In the genomic region with DNA sequence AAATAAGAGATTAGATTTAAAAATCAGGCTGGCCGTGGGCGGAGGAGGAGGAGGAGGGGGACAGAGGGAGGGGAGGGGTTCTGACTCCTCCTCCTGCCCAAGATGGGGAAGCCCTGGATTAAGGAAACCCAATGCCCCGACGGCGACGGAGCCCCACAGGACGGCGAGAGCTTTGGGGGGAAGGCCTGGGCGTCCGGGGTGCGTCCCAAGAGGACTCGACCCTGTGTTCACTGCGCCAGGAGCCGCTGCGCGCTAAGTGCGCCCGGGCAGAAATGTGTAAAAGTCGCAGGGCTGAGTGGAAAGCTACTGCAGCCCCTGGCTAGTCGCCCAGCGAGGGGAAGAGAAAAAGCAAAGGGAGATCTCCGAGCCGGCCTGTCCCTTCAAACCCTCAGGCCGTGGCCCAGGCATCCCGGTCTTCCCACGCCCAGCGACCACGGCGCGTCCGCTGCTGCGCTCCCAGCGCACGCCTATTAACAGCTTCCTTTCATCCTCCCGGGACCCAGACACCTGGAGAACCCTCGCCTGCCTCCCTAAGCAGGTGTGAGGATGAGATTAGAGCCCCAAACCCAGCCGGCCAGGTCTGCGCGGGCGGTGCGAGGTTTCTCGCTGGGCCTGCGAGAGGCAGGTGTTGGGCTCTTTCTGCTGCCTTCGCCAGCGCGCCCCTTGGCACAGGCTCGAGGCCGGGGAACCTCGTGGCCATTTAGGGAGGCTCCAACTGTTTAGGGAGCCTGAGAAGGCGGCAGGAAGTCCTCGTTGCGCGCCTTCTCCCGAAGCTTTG, we compare ENCODE assay signal across 1 cellular context.
TF ChIP-seq lines count a peak whose summit lies in the region.

No MANE protein-coding gene starts in this region.

TF ChIP-seq in GM12878, 131 proteins besides CTCF, POLR2A, EP300 and RAD21:
- 0 out of 3 replicates have a peak, but pooled peaks of 1 of the 2 experiments have one; percentile 19 for TF ChIP-seq EGR1 (IDR thresholded peaks at IDR 0.05; ENCODE audit: borderline replicate concordance in 1 of 2, low read depth in 2 of 2, low read length in 2 of 2)
- no peak for TF ChIP-seq JUND (IDR thresholded peaks at IDR 0.05; ENCODE audit: low read depth, low read length)
- TF ChIP-seq HDAC6 (IDR thresholded peaks at IDR 0.05; ENCODE audit: unreplicated experiment), result peak; percentile 88
